Comparison of ENCODE assay signal across 10 cellular contexts in the genomic region with DNA sequence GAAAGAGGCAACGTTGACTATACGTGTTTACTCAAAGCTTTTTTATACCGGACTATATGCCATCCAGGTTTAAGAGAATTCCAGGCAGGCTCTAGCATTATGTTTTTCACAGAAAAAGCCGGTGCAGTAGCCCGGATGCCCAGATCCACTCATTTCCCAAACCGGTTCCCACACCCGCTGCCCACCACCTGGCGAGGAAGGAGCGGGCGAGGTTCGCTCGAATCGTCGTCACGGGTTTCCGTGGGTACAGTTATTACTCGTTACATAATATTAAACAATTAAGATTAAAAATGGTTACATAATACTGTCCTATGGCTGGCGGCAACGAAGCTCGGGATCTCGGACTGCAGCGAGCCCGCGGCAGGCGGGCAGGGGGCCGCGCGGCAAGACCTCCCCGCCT. TPM values are rescaled to one million over a fixed set of nuclear protein-coding genes. Genes with fewer than 3 reads are reported as not detected.
DNase-seq lines count a peak whose midpoint lies in the region; ATAC-seq and TF ChIP-seq lines count a peak whose summit lies in the region.
"Had no signal": no experiment of that assay in that cellular context is flagged by ENCODE, and none has a peak within 500 bp of the region (broad histone marks: within the 10 kb centered on the region; RNA-seq: fewer than 3 reads in every experiment).

No MANE protein-coding gene starts in this region.

- no TSS peak for BruUV-seq in Caco-2 (replicated peaks; lab: Mats Ljungman, UMichigan)
- no TSS peak for BruUV-seq in Panc1 (replicated peaks; lab: Mats Ljungman, UMichigan)

- H3K4me3 ChIP-seq in Caco-2 (ENCODE audit: low read depth, low read length), result peak overlapping the region; percentile 21; the same call in 1 of the 2 replicates
- peak overlapping the region; percentile 6 to 37; a peak in 3 of 4 replicates for H3K4me3 ChIP-seq in Panc1 (ENCODE audit: low read depth in 2 of 2, low read length in 2 of 2)
- peak overlapping the region; percentile 37 for H3K4me3 ChIP-seq in epithelial cell of proximal tubule (ENCODE audit: low read depth, low read length)
- peak overlapping the region; percentile 12 for H3K4me3 ChIP-seq in parathyroid adenoma (ENCODE audit: low read depth, low read length)

- H3K9me3 Mint-ChIP-seq in Caco-2 (ENCODE audit: unreplicated experiment), result peaks cover 13% of the 10 kb centered on the region

- peaks cover 25% of the 10 kb centered on the region for H3K4me1 Mint-ChIP-seq in Caco-2 (ENCODE audit: low read depth, unreplicated experiment)

- peaks cover 5% of the 10 kb centered on the region for H3K79me2 ChIP-seq in parathyroid adenoma

- peak overlapping the region; percentile 52 for H3K4me2 ChIP-seq in parathyroid adenoma (ENCODE audit: low read length)

- intact Hi-C loops in Caco-2 (cut with micrococcal nuclease; ENCODE audit: unreplicated experiment), result loop anchor here (5.0 kb wide), 1 partner anchor 285 kb away; no protein-coding TSS in a partner anchor
- intact Hi-C loops in Panc1 (cut with micrococcal nuclease; ENCODE audit: unreplicated experiment), result loop anchor here (5.0 to 10.0 kb wide), 2 partner anchors 67 to 285 kb away; no protein-coding TSS in a partner anchor

- no peak for TF ChIP-seq CTCF in Caco-2 (IDR thresholded peaks at IDR 0.05; ENCODE audit: insufficient read depth in 1 of 2, low read depth in 1 of 2, low read length in 1 of 2, severe bottlenecking in 1 of 2, unreplicated experiment in 1 of 2)
- TF ChIP-seq CTCF in Panc1 (IDR thresholded peaks at IDR 0.05), result no peak
- no peak for TF ChIP-seq CTCF in epithelial cell of proximal tubule (conservative IDR thresholded peaks at IDR 0.05; ENCODE audit: low read depth, low read length)
- no peak for TF ChIP-seq CTCF in parathyroid adenoma (IDR thresholded peaks at IDR 0.05)

- peaks cover 12% of the 10 kb centered on the region for H3K36me3 Mint-ChIP-seq in Caco-2 (ENCODE audit: insufficient read depth, unreplicated experiment)

- no peak overlapping the region for H3K9ac ChIP-seq in parathyroid adenoma

- no peaks in the 10 kb centered on the region for H3K27me3 ChIP-seq in Caco-2 (replicated peaks; ENCODE audit: control insufficient read depth, insufficient read depth, low read length)
- H3K27me3 ChIP-seq in Panc1 (ENCODE audit: control insufficient read depth, insufficient read depth, low read length), result no peaks in the 10 kb centered on the region
- H3K27me3 ChIP-seq in parathyroid adenoma (ENCODE audit: control insufficient read depth, insufficient read depth, low read length), result no peaks in the 10 kb centered on the region
- H3K27me3 ChIP-seq: thyroid gland had no signal

- no peak for DNase-seq in Caco-2
- no peak for DNase-seq in Panc1 (ENCODE audit: low read depth, low spot score)
- no peak for DNase-seq in epithelial cell of proximal tubule (ENCODE audit: low read depth)
- no peak for DNase-seq in epidermal melanocyte (ENCODE audit: insufficient read length, low spot score)
- no peak for DNase-seq in NCI-H345 (lab: John Stamatoyannopoulos, UW)
- DNase-seq in RPMI8226, result no peak
- DNase-seq: SHP77 treated with DMSO at 0.1 percent for 48 hours had no signal

- H2AFZ ChIP-seq in parathyroid adenoma, result peak overlapping the region; percentile 84

- H3K27me3 Mint-ChIP-seq in Caco-2 (ENCODE audit: insufficient read depth, unreplicated experiment), result no peaks in the 10 kb centered on the region

- no peaks in the 10 kb centered on the region; the same call in 1 of the 2 replicates for H3K9me3 ChIP-seq in Caco-2
- no peaks in the 10 kb centered on the region for H3K9me3 ChIP-seq in Panc1 (ENCODE audit: control insufficient read depth, insufficient read depth, low read depth, low read length)
- no peaks in the 10 kb centered on the region for H3K9me3 ChIP-seq in parathyroid adenoma (ENCODE audit: control insufficient read depth, low read length)
- H3K9me3 ChIP-seq: thyroid gland had no signal

- no peak overlapping the region for H3K4me3 Mint-ChIP-seq in Caco-2 (ENCODE audit: unreplicated experiment)

- H3K27ac Mint-ChIP-seq in Caco-2 (ENCODE audit: unreplicated experiment), result no peak overlapping the region

- in situ Hi-C loops in Panc1 (cut with HindIII; ENCODE audit: low pct_unique_long_range_greater_than_20kb, low sequenced_read_pairs), result no loop called here

- POLR2A ChIA-PET in Caco-2 (lab: Charles Lee) (no interaction called here), Panc1 (lab: Charles Lee) (no interaction called here)

- CTCF ChIA-PET in Caco-2 (lab: Charles Lee) (no interaction called here), Panc1 (lab: Charles Lee) (no interaction called here)

- H3K27ac ChIP-seq in Panc1 (ENCODE audit: low read length), result no peak overlapping the region
- peak overlapping the region; percentile 15 for H3K27ac ChIP-seq in parathyroid adenoma
- H3K27ac ChIP-seq: thyroid gland had no signal

- no peaks in the 10 kb centered on the region for H3K36me3 ChIP-seq in Caco-2 (ENCODE audit: control insufficient read depth, insufficient read depth, low read length)
- H3K36me3 ChIP-seq in Panc1 (ENCODE audit: control insufficient read depth, insufficient read depth, low read length), result no peaks in the 10 kb centered on the region
- no peaks in the 10 kb centered on the region for H3K36me3 ChIP-seq in parathyroid adenoma (ENCODE audit: control insufficient read depth, insufficient read depth, low read length)
- H3K36me3 ChIP-seq: thyroid gland had no signal

- peak; percentile 18 for ATAC-seq in Panc1
- no peak for ATAC-seq in GM19395 (IDR thresholded peaks at IDR 0.05; ENCODE audit: unreplicated experiment)

- H3K4me1 ChIP-seq in Caco-2 (peaks cover 25% of the 10 kb centered on the region), Panc1 (ENCODE audit: control insufficient read depth, insufficient read depth, low read length) (no peaks in the 10 kb centered on the region), parathyroid adenoma (peaks cover 7% of the 10 kb centered on the region)

RNA-seq across cellular contexts. Expression of gene GRB10, which starts 0.8 kb away (rescaled TPM):
- 79.3 and 87.2 TPM in 2 replicates for total RNA-seq in Caco-2 (2022)
- total RNA-seq in Panc1 (2021; ENCODE audit: unreplicated experiment), result 38.3 TPM
- polyA plus RNA-seq in Panc1 (2012; ENCODE audit: insufficient read length), result 27.7 TPM
- 33.4 and 46.7 TPM in 2 replicates for total RNA-seq in epithelial cell of proximal tubule
